In genomic region chr18:10474309-10474708, GRCh38 we compare ENCODE assay signal across 21 cellular contexts. TPM values are rescaled to one million over a fixed set of nuclear protein-coding genes. Genes with fewer than 3 reads are reported as not detected.
"Had no signal": no experiment of that assay in that cellular context is flagged by ENCODE, and none has a peak within 500 bp of the region (broad histone marks: within the 10 kb centered on the region; RNA-seq: fewer than 3 reads in every experiment).

No MANE protein-coding gene starts in this region.

- H3K27me3 Mint-ChIP-seq: memory B cell had no signal

- H3K27me3 ChIP-seq: pancreas, right lobe of liver, stomach, thyroid gland, vagina had no signal

- H3K27ac Mint-ChIP-seq: memory B cell; natural killer cell; stimulated activated effector memory CD8-positive, alpha-beta T cell treated with anti-CD3 and anti-CD28 coated beads, Interleukin-12 subunit alpha, Interleukin-12 subunit beta, amount 100 ng/mL, for 72 hours had no signal

- H3K9me3 ChIP-seq: neutrophil, pancreas, right lobe of liver, stomach, thyroid gland, vagina had no signal

- H3K36me3 Mint-ChIP-seq: memory B cell; natural killer cell; stimulated activated effector memory CD8-positive, alpha-beta T cell treated with anti-CD3 and anti-CD28 coated beads, Interleukin-12 subunit alpha, Interleukin-12 subunit beta, amount 100 ng/mL, for 72 hours had no signal

- H3K36me3 ChIP-seq: neutrophil, pancreas, right lobe of liver, thyroid gland had no signal

- DNase-seq: effector CD4-positive, alpha-beta T cell; natural killer cell; pancreas; right lobe of liver; small intestine; stimulated activated CD4-positive, alpha-beta T cell treated with anti-CD3 and anti-CD28 coated beads, Interleukin-12 subunit alpha, Interleukin-12 subunit beta, amount 100 ng/mL, for 4 hours; stimulated activated CD4-positive, alpha-beta T cell treated with anti-CD3 and anti-CD28 coated beads, Interleukin-1b, Interleukin-23, amount 100 ng/mL, for 48 hours; stimulated activated CD4-positive, alpha-beta T cell treated with anti-CD3 and anti-CD28 coated beads, Interleukin-4, amount 100 ng/mL, for 24 hours; stimulated activated naive CD4-positive, alpha-beta T cell treated with Interleukin-2 at 50 U/mL for 16 hours; stomach; thyroid gland; trophoblast cell had no signal

- H3K4me3 Mint-ChIP-seq: natural killer cell; neural crest cell; stimulated activated effector memory CD8-positive, alpha-beta T cell treated with anti-CD3 and anti-CD28 coated beads, Interleukin-12 subunit alpha, Interleukin-12 subunit beta, amount 100 ng/mL, for 72 hours had no signal

- ATAC-seq: left lobe of liver; natural killer cell; pancreas; right lobe of liver; stimulated activated effector memory CD8-positive, alpha-beta T cell treated with anti-CD3 and anti-CD28 coated beads, Interleukin-12 subunit alpha, Interleukin-12 subunit beta, amount 100 ng/mL, for 72 hours had no signal

- H3K9me3 Mint-ChIP-seq: memory B cell; natural killer cell; neural crest cell; stimulated activated effector memory CD8-positive, alpha-beta T cell treated with anti-CD3 and anti-CD28 coated beads, Interleukin-12 subunit alpha, Interleukin-12 subunit beta, amount 100 ng/mL, for 72 hours had no signal

- H3K27ac ChIP-seq: coronary artery, neutrophil, pancreas, right lobe of liver, stomach, thyroid gland, vagina had no signal

- H3K4me1 Mint-ChIP-seq: natural killer cell; stimulated activated effector memory CD8-positive, alpha-beta T cell treated with anti-CD3 and anti-CD28 coated beads, Interleukin-12 subunit alpha, Interleukin-12 subunit beta, amount 100 ng/mL, for 72 hours had no signal

- H3K4me3 ChIP-seq: coronary artery, lung, pancreas, right lobe of liver, stomach, thyroid gland, vagina had no signal

- H3K4me1 ChIP-seq: right lobe of liver, thyroid gland had no signal

RNA-seq across cellular contexts. Expression of gene APCDD1, which starts 19.9 kb away (rescaled TPM):
- total RNA-seq: dermis microvascular lymphatic vessel endothelial cell had no signal
